Comparison of ENCODE assay signal across 8 cellular contexts in genomic region chr17:17285951-17286350, GRCh38.
"Had no signal": no experiment of that assay in that cellular context is flagged by ENCODE, and none has a peak within 500 bp of the region (broad histone marks: within the 10 kb centered on the region; RNA-seq: fewer than 3 reads in every experiment).

No MANE protein-coding gene starts in this region.

- ATAC-seq: HCT116 had no signal

- H3K9me3 ChIP-seq: HAP-1 had no signal

- H3K4me3 ChIP-seq: GM23248, HAP-1 had no signal

- H3K4me3 Mint-ChIP-seq: HFFc6 had no signal

- H3K27ac Mint-ChIP-seq: HFFc6 had no signal

- DNase-seq: GM23248, GOT3, H7, HFFc6, IMR-90 had no signal

- H3K27ac ChIP-seq: GM23248, HL-60 had no signal

- H3K9me3 Mint-ChIP-seq: HFFc6 had no signal
